ENCODE assay signal across 37 cellular contexts in the genomic region with DNA sequence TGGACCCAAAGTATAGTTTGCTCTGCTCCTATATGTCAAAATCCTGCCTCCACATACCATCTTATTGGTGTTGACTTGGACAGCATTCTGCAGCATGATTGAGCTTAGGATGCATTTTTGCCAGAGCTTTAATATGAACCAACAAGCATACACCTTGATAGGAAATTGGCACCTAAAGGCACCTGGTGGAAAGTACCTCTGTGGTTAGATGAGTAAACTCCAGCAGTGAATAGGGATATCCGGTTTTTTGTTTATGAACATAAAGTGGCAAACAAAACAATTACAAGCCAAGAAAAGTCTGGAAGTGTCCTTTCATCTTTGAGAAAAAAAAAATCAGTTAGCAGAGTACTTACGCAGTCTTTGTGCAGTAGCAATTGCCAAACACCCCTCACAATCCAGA. TPM values are rescaled to one million over a fixed set of nuclear protein-coding genes. Genes with fewer than 3 reads are reported as not detected.
A peak's percentile ranks its signal among the peaks of the same experiment; 100 is the strongest.
DNase-seq lines count a peak whose midpoint lies in the region; ATAC-seq, FAIRE-seq and TF ChIP-seq lines count a peak whose summit lies in the region.
"Had no signal": no experiment of that assay in that cellular context is flagged by ENCODE, and none has a peak within 500 bp of the region (broad histone marks: within the 10 kb centered on the region; RNA-seq: fewer than 3 reads in every experiment).

No MANE protein-coding gene starts in this region.

- no peak overlapping the region for H2AFZ ChIP-seq in PC-9

- peak; percentile 51 for ATAC-seq in esophagus mucosa
- ATAC-seq: activated T-helper 17 cell treated with anti-CD3 and anti-CD28 coated beads, Interleukin-2, amount 50 U/mL, for 72 hours; body of pancreas; heart right ventricle; Right ventricle myocardium inferior had no signal

- CTCF ChIA-PET in PC-9 (lab: Charles Lee): interaction anchor here (0.6 kb wide), 1 partner anchor 273 kb away, joined by 3 read pairs; no protein-coding TSS in a partner anchor

- BruUV-seq in PC-9 (replicated peaks; lab: Mats Ljungman, UMichigan): no TSS peak

- no peaks in the 10 kb centered on the region for H3K9me2 ChIP-seq in PC-9 (ENCODE audit: insufficient read depth)
- H3K9me2 ChIP-seq: SK-N-SH had no signal

- no peaks in the 10 kb centered on the region for H3K9me3 ChIP-seq in PC-9 (ENCODE audit: insufficient read depth, low read depth)
- H3K9me3 ChIP-seq: body of pancreas, esophagus squamous epithelium, heart right ventricle, SK-N-SH, suprapubic skin had no signal

- no peak for TF ChIP-seq CTCF in PC-9 (conservative IDR thresholded peaks at IDR 0.05)

- peaks cover 50% of the 10 kb centered on the region for H3K4me1 ChIP-seq in PC-9 (replicated peaks; ENCODE audit: insufficient read depth)
- H3K4me1 ChIP-seq: body of pancreas had no signal

- H3K4me3 ChIP-seq in PC-9: no peak overlapping the region; the same call in 1 of the 2 replicates
- H3K4me3 ChIP-seq: body of pancreas, esophagus squamous epithelium, heart right ventricle, suprapubic skin had no signal

- DNase-seq in NCI-H2081 (lab: John Stamatoyannopoulos, UW): peak; percentile 11 to 16
- no peak for DNase-seq in NCI-H2081 treated with DMSO at 0.1 percent for 48 hours (lab: John Stamatoyannopoulos, UW)
- no peak for DNase-seq in HTR-8/SVneo (ENCODE audit: insufficient read length, low spot score)
- DNase-seq in PC-9: peak; percentile 23 to 91
- DNase-seq in hepatic stellate cell (ENCODE audit: low spot score): no peak
- no peak for DNase-seq in foreskin melanocyte
- DNase-seq in activated T-cell treated with anti-CD3 and anti-CD28 coated beads, Interleukin-2, amount 50 U/mL, for 1 hour: no peak
- DNase-seq: 8988T; activated CD4-positive, alpha-beta memory T cell treated with anti-CD3 and anti-CD28 coated beads for 36 hours; activated CD4-positive, CD25-positive, alpha-beta regulatory T cell treated with anti-CD3 and anti-CD28 coated beads, Interleukin-2, amount 50 U/mL, for 72 hours; activated CD8-positive, alpha-beta memory T cell treated with anti-CD3 and anti-CD28 coated beads, Interleukin-2, amount 50 U/mL, for 48 hours; activated naive CD4-positive, alpha-beta T cell treated with anti-CD3 and anti-CD28 coated beads, Interleukin-2, amount 10 ng/mL, durations not matched to agents 7 days and 5 days; body of pancreas; cerebellar nuclear complex; dermis blood vessel endothelial cell; endodermal cell; esophagus squamous epithelium; H7; heart right ventricle; Kasumi-1; midbrain; MV-4-11; naive B cell; NCI-H146; NCI-H345; SK-N-SH; small intestine; stimulated activated naive CD4-positive, alpha-beta T cell treated with Interleukin-2 at 50 U/mL for 16 hours had no signal

- H3K79me2 ChIP-seq in PC-9 (ENCODE audit: low read depth): no peaks in the 10 kb centered on the region

- H3K27ac ChIP-seq in PC-9: peak overlapping the region; percentile 81
- H3K27ac ChIP-seq: body of pancreas, C4-2B, esophagus squamous epithelium, heart right ventricle, HL-60, suprapubic skin had no signal

- no peaks in the 10 kb centered on the region for H3K27me3 ChIP-seq in PC-9 (ENCODE audit: insufficient read depth, low read depth)
- H3K27me3 ChIP-seq: body of pancreas had no signal

- peak overlapping the region; percentile 47 for H3K4me2 ChIP-seq in PC-9
- H3K4me2 ChIP-seq: SK-N-SH had no signal

- no peaks in the 10 kb centered on the region for H4K20me1 ChIP-seq in PC-9 (ENCODE audit: insufficient read depth)

- H3F3A ChIP-seq in PC-9 (ENCODE audit: insufficient read depth, low read depth): peaks cover 27% of the 10 kb centered on the region

- peaks cover 10% of the 10 kb centered on the region; the same call in 1 of the 2 replicates for H3K36me3 ChIP-seq in PC-9 (ENCODE audit: low read depth)
- H3K36me3 ChIP-seq: esophagus squamous epithelium, heart right ventricle, suprapubic skin had no signal

- intact Hi-C loops in PC-9 (cut with micrococcal nuclease; ENCODE audit: unreplicated experiment): no loop called here

- FAIRE-seq in HTR-8/SVneo (lab: Jason Lieb, UNC): peak; percentile 90
- FAIRE-seq: frontal cortex, small intestine, TTC549 had no signal

- POLR2A ChIA-PET in PC-9 (lab: Charles Lee; ENCODE audit: unreplicated experiment): interaction anchor here (0.6 kb wide), 1 partner anchor 16 kb away, joined by 4 read pairs; no protein-coding TSS in a partner anchor

RNA-seq across cellular contexts. Expression of gene CYP24A1, which starts 6.2 kb away (rescaled TPM):
- total RNA-seq in PC-9 (2021) (2.7 and 4.9 TPM in 2 replicates), esophagus mucosa (1.3 TPM)
- total RNA-seq: body of pancreas, dermis blood vessel endothelial cell, heart right ventricle, OCI-LY7, Right ventricle myocardium inferior had no signal

RNA-seq across cellular contexts. Expression of gene PFDN4, which starts 27.9 kb away (rescaled TPM):
- total RNA-seq in PC-9 (2021) (44.1 and 49.5 TPM in 2 replicates), esophagus mucosa (19.0 TPM)

Comparison
In these comparisons a context has a peak if more than half of its experiments do, and no peak if none do; other contexts are left out.
1. DNase-seq: peak in NCI-H2081 (2 of 2) and PC-9 (2 of 2); none in NCI-H2081 treated with DMSO at 0.1 percent for 48 hours (single experiment), HTR-8/SVneo (single experiment), hepatic stellate cell (single experiment), foreskin melanocyte (single experiment) and activated T-cell treated with anti-CD3 and anti-CD28 coated beads, Interleukin-2, amount 50 U/mL, for 1 hour (single experiment).